Comparison of ENCODE assay signal across 18 cellular contexts in the genomic region with DNA sequence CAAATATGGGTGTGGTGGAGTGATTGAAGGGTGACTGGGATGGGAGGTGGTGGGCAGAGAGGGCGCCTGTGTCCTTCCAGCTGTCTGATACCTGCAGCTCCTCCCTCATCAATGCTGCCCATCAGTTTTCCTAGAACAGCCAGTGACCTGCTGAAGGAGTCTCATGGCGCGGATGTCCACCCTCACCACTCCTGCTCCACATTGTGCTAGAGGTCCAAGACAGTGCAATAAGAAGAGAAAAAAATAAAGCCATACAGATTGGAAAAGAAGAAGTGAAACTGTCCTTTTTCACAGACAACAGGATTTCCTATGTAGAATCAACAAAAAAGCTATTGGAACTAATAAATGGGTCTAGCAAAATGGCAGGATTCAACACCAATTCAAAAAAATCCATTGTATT.
"Had no signal": no experiment of that assay in that cellular context is flagged by ENCODE, and none has a peak within 500 bp of the region (broad histone marks: within the 10 kb centered on the region; RNA-seq: fewer than 3 reads in every experiment).

No MANE protein-coding gene starts in this region.

- FAIRE-seq: frontal cortex had no signal

- H3K4me3 ChIP-seq: psoas muscle, right lobe of liver, smooth muscle cell, suprapubic skin had no signal

- H3K4me3 Mint-ChIP-seq: activated CD8-positive, alpha-beta memory T cell treated with anti-CD3 and anti-CD28 coated beads, Interleukin-2, amount 10 ng/mL, durations not matched to agents 7 days and 5 days; activated naive CD4-positive, alpha-beta T cell treated with anti-CD3 and anti-CD28 coated beads, Interleukin-2, amount 10 ng/mL, durations not matched to agents 7 days and 5 days; endodermal cell; immature natural killer cell; stimulated activated naive CD8-positive, alpha-beta T cell treated with anti-CD3 and anti-CD28 coated beads, Interleukin-15, Interleukin-2, amounts not matched to agents 100 ng/mL and 50 ng/mL, for 24 hours had no signal

- H3K36me3 ChIP-seq: right lobe of liver, suprapubic skin had no signal

- H3K9me3 Mint-ChIP-seq: activated naive CD4-positive, alpha-beta T cell treated with anti-CD3 and anti-CD28 coated beads, Interleukin-2, amount 10 ng/mL, durations not matched to agents 7 days and 5 days; activated T-helper 2 cell treated with anti-CD3 and anti-CD28 coated beads, Interferon-gamma antibody, Interleukin-2, Interleukin-4, amounts not matched to agents 10 μg/mL and 5 μg/mL and 100 μg/mL, durations not matched to agents 14 hours and 24 hours and 36 hours; endodermal cell; immature natural killer cell; stimulated activated naive CD8-positive, alpha-beta T cell treated with anti-CD3 and anti-CD28 coated beads, Interleukin-15, Interleukin-2, amounts not matched to agents 100 ng/mL and 50 ng/mL, for 24 hours had no signal

- H3K27ac Mint-ChIP-seq: activated CD8-positive, alpha-beta memory T cell treated with anti-CD3 and anti-CD28 coated beads, Interleukin-2, amount 10 ng/mL, durations not matched to agents 7 days and 5 days; activated naive CD4-positive, alpha-beta T cell treated with anti-CD3 and anti-CD28 coated beads, Interleukin-2, amount 10 ng/mL, durations not matched to agents 7 days and 5 days; activated T-helper 2 cell treated with anti-CD3 and anti-CD28 coated beads, Interferon-gamma antibody, Interleukin-2, Interleukin-4, amounts not matched to agents 10 μg/mL and 5 μg/mL and 100 μg/mL, durations not matched to agents 14 hours and 24 hours and 36 hours; endodermal cell; immature natural killer cell; stimulated activated naive CD8-positive, alpha-beta T cell treated with anti-CD3 and anti-CD28 coated beads, Interleukin-15, Interleukin-2, amounts not matched to agents 100 ng/mL and 50 ng/mL, for 24 hours had no signal

- H3K36me3 Mint-ChIP-seq: activated CD8-positive, alpha-beta memory T cell treated with anti-CD3 and anti-CD28 coated beads, Interleukin-2, amount 10 ng/mL, durations not matched to agents 7 days and 5 days; activated naive CD4-positive, alpha-beta T cell treated with anti-CD3 and anti-CD28 coated beads, Interleukin-2, amount 10 ng/mL, durations not matched to agents 7 days and 5 days; immature natural killer cell had no signal

- ATAC-seq: activated CD8-positive, alpha-beta memory T cell treated with anti-CD3 and anti-CD28 coated beads, Interleukin-2, amount 10 ng/mL, durations not matched to agents 7 days and 5 days; psoas muscle; right lobe of liver had no signal

- H3K27ac ChIP-seq: psoas muscle, right lobe of liver, suprapubic skin had no signal

- H3K9me3 ChIP-seq: psoas muscle, right lobe of liver, suprapubic skin had no signal

- H3K4me1 ChIP-seq: psoas muscle had no signal

- H3K27me3 ChIP-seq: right lobe of liver, suprapubic skin had no signal

- H3K4me2 ChIP-seq: smooth muscle cell had no signal

- DNase-seq: activated CD4-positive, alpha-beta T cell treated with anti-CD3 and anti-CD28 coated beads for 1 hour; activated CD4-positive, alpha-beta T cell treated with anti-CD3 and anti-CD28 coated beads, Interleukin-2, amount 50 U/mL, for 48 hours; activated CD8-positive, alpha-beta memory T cell treated with anti-CD3 and anti-CD28 coated beads, Interleukin-2, amount 10 ng/mL, durations not matched to agents 7 days and 5 days; activated naive CD4-positive, alpha-beta T cell treated with anti-CD3 and anti-CD28 coated beads, Interleukin-2, amount 10 ng/mL, durations not matched to agents 7 days and 5 days; activated T-cell treated with anti-CD3 and anti-CD28 coated beads, Interleukin-2, amount 50 U/mL, for 1 hour; endodermal cell; head of caudate nucleus; immature natural killer cell; stimulated activated CD4-positive, alpha-beta T cell treated with anti-CD3 and anti-CD28 coated beads, Interleukin-4, amount 100 ng/mL, for 4 hours; stimulated activated CD8-positive, alpha-beta memory T cell treated with anti-CD3 and anti-CD28 coated beads, Interleukin-4, amount 100 ng/mL, for 48 hours; trophoblast cell had no signal

- H3K4me1 Mint-ChIP-seq: endodermal cell had no signal
